1 cellular context compared by ENCODE assay signal in the genomic region with DNA sequence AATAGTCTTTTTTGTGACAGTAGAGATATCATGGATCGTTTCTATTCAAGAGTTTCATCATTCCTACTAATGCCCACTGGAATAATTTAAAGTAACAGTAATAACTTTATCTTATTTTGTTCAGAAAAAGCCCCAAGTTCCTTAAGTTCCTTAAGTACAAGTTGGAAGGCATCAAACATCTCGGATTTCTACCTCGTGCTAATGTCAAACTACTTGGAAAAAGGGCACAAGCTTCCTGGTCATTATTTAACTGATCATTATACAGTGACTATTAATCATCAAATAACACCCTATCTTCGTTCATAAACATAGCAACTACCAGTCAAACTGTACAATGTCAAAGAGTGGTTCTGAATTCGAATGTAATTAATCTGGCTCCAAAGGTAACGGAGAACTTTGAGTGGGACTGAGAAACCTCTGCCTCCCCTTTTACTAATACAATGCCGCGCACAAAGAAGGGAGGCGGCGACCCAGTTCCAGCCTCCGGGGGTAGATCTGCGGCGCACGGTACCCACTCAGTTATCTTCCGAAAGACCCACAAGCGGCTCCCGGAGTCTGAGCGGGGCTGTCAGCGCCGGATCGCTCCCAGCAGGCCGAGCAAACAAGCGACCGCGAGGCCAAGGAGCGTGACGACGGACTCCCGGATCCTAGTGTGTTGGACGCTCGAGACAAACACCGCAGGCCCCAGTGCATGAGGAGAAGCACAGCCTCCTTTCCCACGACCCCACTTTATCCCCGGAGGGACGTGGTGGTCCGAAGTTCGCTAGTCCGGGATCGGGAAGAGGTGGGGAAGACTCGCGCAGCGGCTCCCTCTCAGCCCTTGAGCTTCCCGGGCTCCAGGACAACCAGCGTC.
TF ChIP-seq lines count a peak whose summit lies in the region.

No MANE protein-coding gene starts in this region.

TF ChIP-seq in HepG2, 621 proteins besides CTCF, POLR2A, EP300 and RAD21 (continued from another document and continues in another):
- TF ChIP-seq ZNF318 (CRISPR knock-in tag; IDR thresholded peaks at IDR 0.05) (no peak), EED (CRISPR knock-in tag; IDR thresholded peaks at IDR 0.05) (no peak; the same call in 1 of the 2 replicates), ZNF644 (CRISPR knock-in tag; IDR thresholded peaks at IDR 0.05; ENCODE audit: low read depth) (no peak), ATF5 (CRISPR knock-in tag; IDR thresholded peaks at IDR 0.05; ENCODE audit: low read depth) (no peak), PHF21A (CRISPR knock-in tag; IDR thresholded peaks at IDR 0.05) (no peak), PRMT3 (CRISPR knock-in tag; IDR thresholded peaks at IDR 0.05; ENCODE audit: borderline replicate concordance, low read depth) (no peak), TEAD2 (CRISPR knock-in tag; IDR thresholded peaks at IDR 0.05) (no peak), MIXL1 (CRISPR knock-in tag; IDR thresholded peaks at IDR 0.05) (no peak), IKZF1 (IDR thresholded peaks at IDR 0.05) (no peak), ASH2L (IDR thresholded peaks at IDR 0.05; ENCODE audit: insufficient read length, low read depth, low read length) (peak; percentile 81), ZBTB14 (CRISPR knock-in tag; IDR thresholded peaks at IDR 0.05) (no peak), CHD4 (IDR thresholded peaks at IDR 0.05; ENCODE audit: borderline replicate concordance, low read length) (no peak), PRPF4 (IDR thresholded peaks at IDR 0.05; ENCODE audit: low read depth, low read length, poor library complexity, severe bottlenecking) (no peak), TAF1 (CRISPR knock-in tag; IDR thresholded peaks at IDR 0.05) (no peak; the same call in 1 of the 2 replicates), AFF4 (CRISPR knock-in tag; IDR thresholded peaks at IDR 0.05) (no peak), HOXA9 (CRISPR knock-in tag; IDR thresholded peaks at IDR 0.05; ENCODE audit: borderline replicate concordance) (no peak), CENPX (CRISPR knock-in tag; IDR thresholded peaks at IDR 0.05) (no peak), ZNF274 (CRISPR knock-in tag; IDR thresholded peaks at IDR 0.05) (0 out of 2 replicates have a peak, but pooled peaks have one; percentile 40), SOX6 (IDR thresholded peaks at IDR 0.05) (no peak), SOX6 (CRISPR knock-in tag; IDR thresholded peaks at IDR 0.05) (no peak; the same call in 1 of the 2 replicates), SP1 (IDR thresholded peaks at IDR 0.05) (no peak), SP1 (CRISPR knock-in tag; IDR thresholded peaks at IDR 0.05) (no peak), ZNF276 (CRISPR knock-in tag; IDR thresholded peaks at IDR 0.05; ENCODE audit: low read depth) (no peak), HNF4G (IDR thresholded peaks at IDR 0.05; ENCODE audit: borderline replicate concordance, low read depth, low read length) (peak; percentile 9; the same call in 1 of the 2 replicates), HNF4G (CRISPR knock-in tag; IDR thresholded peaks at IDR 0.05; ENCODE audit: borderline replicate concordance, low read depth) (peak; percentile 68; the same call in 1 of the 2 replicates), ZNF224 (CRISPR knock-in tag; IDR thresholded peaks at IDR 0.05) (no peak; the same call in 1 of the 2 replicates), ZNF724P (CRISPR knock-in tag; IDR thresholded peaks at IDR 0.05; ENCODE audit: borderline replicate concordance) (no peak), MZF1 (CRISPR knock-in tag; IDR thresholded peaks at IDR 0.05; ENCODE audit: borderline replicate concordance) (no peak), SOX13 (IDR thresholded peaks at IDR 0.05) (no peak), SOX13 (CRISPR knock-in tag; conservative IDR thresholded peaks at IDR 0.05 in 1 of 2, IDR thresholded peaks at IDR 0.05 in 1 of 2) (no peak; a peak in 1 of 4 replicates)
- TF ChIP-seq, protein P1, sequence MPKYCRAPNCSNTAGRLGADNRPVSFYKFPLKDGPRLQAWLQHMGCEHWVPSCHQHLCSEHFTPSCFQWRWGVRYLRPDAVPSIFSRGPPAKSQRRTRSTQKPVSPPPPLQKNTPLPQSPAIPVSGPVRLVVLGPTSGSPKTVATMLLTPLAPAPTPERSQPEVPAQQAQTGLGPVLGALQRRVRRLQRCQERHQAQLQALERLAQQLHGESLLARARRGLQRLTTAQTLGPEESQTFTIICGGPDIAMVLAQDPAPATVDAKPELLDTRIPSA (CRISPR knock-in tag; IDR thresholded peaks at IDR 0.05; ENCODE audit: borderline replicate concordance): no peak
- TF ChIP-seq, protein P2, sequence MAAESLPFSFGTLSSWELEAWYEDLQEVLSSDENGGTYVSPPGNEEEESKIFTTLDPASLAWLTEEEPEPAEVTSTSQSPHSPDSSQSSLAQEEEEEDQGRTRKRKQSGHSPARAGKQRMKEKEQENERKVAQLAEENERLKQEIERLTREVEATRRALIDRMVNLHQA (CRISPR knock-in tag; IDR thresholded peaks at IDR 0.05): no peak
- TF ChIP-seq, protein P3, sequence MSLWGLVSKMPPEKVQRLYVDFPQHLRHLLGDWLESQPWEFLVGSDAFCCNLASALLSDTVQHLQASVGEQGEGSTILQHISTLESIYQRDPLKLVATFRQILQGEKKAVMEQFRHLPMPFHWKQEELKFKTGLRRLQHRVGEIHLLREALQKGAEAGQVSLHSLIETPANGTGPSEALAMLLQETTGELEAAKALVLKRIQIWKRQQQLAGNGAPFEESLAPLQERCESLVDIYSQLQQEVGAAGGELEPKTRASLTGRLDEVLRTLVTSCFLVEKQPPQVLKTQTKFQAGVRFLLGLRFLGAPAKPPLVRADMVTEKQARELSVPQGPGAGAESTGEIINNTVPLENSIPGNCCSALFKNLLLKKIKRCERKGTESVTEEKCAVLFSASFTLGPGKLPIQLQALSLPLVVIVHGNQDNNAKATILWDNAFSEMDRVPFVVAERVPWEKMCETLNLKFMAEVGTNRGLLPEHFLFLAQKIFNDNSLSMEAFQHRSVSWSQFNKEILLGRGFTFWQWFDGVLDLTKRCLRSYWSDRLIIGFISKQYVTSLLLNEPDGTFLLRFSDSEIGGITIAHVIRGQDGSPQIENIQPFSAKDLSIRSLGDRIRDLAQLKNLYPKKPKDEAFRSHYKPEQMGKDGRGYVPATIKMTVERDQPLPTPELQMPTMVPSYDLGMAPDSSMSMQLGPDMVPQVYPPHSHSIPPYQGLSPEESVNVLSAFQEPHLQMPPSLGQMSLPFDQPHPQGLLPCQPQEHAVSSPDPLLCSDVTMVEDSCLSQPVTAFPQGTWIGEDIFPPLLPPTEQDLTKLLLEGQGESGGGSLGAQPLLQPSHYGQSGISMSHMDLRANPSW (CRISPR knock-in tag; IDR thresholded peaks at IDR 0.05; ENCODE audit: borderline replicate concordance): 0 out of 2 replicates have a peak, but pooled peaks have one; percentile 36
